In the genomic region with DNA sequence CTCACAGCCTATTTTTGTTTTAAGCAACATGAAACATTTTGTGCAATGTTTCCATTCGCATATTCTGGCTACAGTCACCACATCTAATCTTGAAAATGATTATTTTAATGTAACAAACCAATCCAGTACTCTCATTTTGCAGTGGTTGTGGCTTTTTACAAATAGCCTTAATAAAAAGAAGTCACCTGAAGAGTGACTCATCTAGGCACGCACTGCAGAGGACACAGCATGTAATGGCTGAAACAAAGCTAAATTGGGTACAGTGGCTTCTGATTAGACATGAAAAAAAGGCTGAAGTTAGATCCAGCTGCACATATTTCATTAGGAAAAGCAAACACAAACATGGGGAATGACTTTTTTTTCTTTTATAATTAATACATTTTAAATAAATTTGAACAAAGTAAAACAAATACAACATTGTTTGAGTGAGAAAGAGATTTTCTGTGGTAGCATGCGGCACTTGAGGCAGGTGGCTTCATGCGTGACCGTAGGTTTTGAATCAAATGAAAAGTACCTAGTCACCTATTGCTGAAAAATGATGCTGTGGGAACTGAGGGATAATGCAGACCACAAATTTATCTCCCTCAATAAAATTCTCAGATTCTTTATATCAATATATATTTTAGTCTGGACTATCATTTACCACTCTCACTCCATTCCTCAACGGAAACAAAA, we compare ENCODE assay signal across 14 cellular contexts.
DNase-seq lines count a peak whose midpoint lies in the region; ATAC-seq, FAIRE-seq and TF ChIP-seq lines count a peak whose summit lies in the region.
"Had no signal": no experiment of that assay in that cellular context is flagged by ENCODE, and none has a peak within 500 bp of the region (broad histone marks: within the 10 kb centered on the region; RNA-seq: fewer than 3 reads in every experiment).

No MANE protein-coding gene starts in this region.

- H3K36me3 ChIP-seq in kidney (ENCODE audit: control insufficient read depth in 1 of 2, insufficient read depth in 2 of 2, low read length in 2 of 2), result no peaks in the 10 kb centered on the region

- TF ChIP-seq CTCF in kidney (IDR thresholded peaks at IDR 0.05; ENCODE audit: borderline replicate concordance, extremely low read depth, insufficient read depth), result no peak

- DNase-seq in H4 (ENCODE audit: low spot score), result peak; percentile 3
- DNase-seq in kidney, result no peak
- DNase-seq in HPDE6-E6E7 (ENCODE audit: extremely low spot score), result no peak
- no peak for DNase-seq in germinal center (ENCODE audit: low spot score)
- DNase-seq in activated CD4-positive, alpha-beta T cell treated with anti-CD3 and anti-CD28 coated beads for 1 hour, result no peak
- DNase-seq: activated CD4-positive, alpha-beta T cell treated with anti-CD3 and anti-CD28 coated beads, Interleukin-2, amount 50 U/mL, for 4 hours; body of pancreas; CD8-positive, alpha-beta T cell; NCI-H526 treated with DMSO at 0.1 percent for 48 hours; nucleus accumbens; substantia nigra; T-helper 9 cell had no signal

- peak; percentile 86 for ATAC-seq in GM19043 (IDR thresholded peaks at IDR 0.05; ENCODE audit: low read depth, unreplicated experiment)
- peak; percentile 74 for ATAC-seq in HG03159 (IDR thresholded peaks at IDR 0.05; ENCODE audit: unreplicated experiment)
- ATAC-seq: body of pancreas; CD8-positive, alpha-beta T cell had no signal

- FAIRE-seq in kidney (lab: Jason Lieb, UNC), result peak; percentile 38

- no peaks in the 10 kb centered on the region for H3K4me1 ChIP-seq in kidney (ENCODE audit: control insufficient read depth in 1 of 2, insufficient read depth in 1 of 2, low read depth in 1 of 2, low read length in 2 of 2)
- H3K4me1 ChIP-seq: body of pancreas had no signal

- H3K4me3 ChIP-seq in kidney (ENCODE audit: low read length in 2 of 2), result no peak overlapping the region
- H3K4me3 ChIP-seq: body of pancreas had no signal

- intact Hi-C loops in kidney (cut with DNase I), result no loop called here

- no peak overlapping the region for H3K27ac ChIP-seq in kidney (ENCODE audit: low read depth in 2 of 2, low read length in 2 of 2)
- H3K27ac ChIP-seq: body of pancreas had no signal

- no peaks in the 10 kb centered on the region for H3K9me3 ChIP-seq in kidney (ENCODE audit: control insufficient read depth in 1 of 2, low read length in 2 of 2)
- H3K9me3 ChIP-seq: body of pancreas had no signal

- H3K9ac ChIP-seq in kidney (ENCODE audit: low read length in 2 of 2), result no peak overlapping the region
